Comparison of ENCODE assay signal across 34 cellular contexts in the genomic region with DNA sequence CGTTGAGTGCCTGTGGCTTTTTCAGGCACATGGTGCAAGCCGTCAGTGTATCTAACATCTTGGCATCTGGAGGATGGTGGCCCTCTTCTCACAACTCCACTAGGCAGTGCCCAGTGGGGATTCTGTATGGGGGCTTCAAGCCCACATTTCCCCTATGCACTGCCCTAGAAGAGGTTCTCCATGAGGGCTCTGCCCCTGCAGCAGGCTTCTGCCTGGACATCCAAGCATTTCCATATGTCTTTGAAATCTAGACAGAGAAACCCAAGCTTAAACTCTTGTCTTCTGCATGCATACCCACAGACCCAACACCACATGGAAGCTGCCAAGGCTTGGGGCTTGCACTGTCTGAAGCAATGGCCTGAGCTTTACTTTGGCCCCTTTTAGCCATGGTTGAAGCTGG.
"Had no signal": no experiment of that assay in that cellular context is flagged by ENCODE, and none has a peak within 500 bp of the region (broad histone marks: within the 10 kb centered on the region; RNA-seq: fewer than 3 reads in every experiment).

No MANE protein-coding gene starts in this region.

- H3K4me3 ChIP-seq: MG63 had no signal

- DNase-seq: Karpas-422, Kasumi-1, MG63, MM.1S, MV-4-11, NCI-H1048, NCI-H1092, NCI-H1092 treated with DMSO at 0.1 percent for 48 hours, NCI-H1105, NCI-H1105 treated with DMSO at 0.1 percent for 48 hours, NCI-H1417, NCI-H1417 treated with DMSO at 0.1 percent for 48 hours, NCI-H1436, NCI-H1436 treated with DMSO at 0.1 percent for 48 hours, NCI-H146, NCI-H1694, NCI-H1694 treated with DMSO at 0.1 percent for 48 hours, NCI-H187, NCI-H187 treated with DMSO at 0.1 percent for 48 hours, NCI-H1930, NCI-H2029, NCI-H2029 treated with DMSO at 0.1 percent for 48 hours, NCI-H2081, NCI-H2081 treated with DMSO at 0.1 percent for 48 hours, NCI-H2107, NCI-H2171, NCI-H2171 treated with DMSO at 0.1 percent for 48 hours, NCI-H2227 treated with DMSO at 0.1 percent for 48 hours, NCI-H226, NCI-H345, NCI-H446, NCI-H446 treated with DMSO at 0.1 percent for 48 hours, NCI-H510A, NCI-H510A treated with DMSO at 0.1 percent for 48 hours had no signal

- H3K27me3 ChIP-seq: MG63 had no signal

- H3K36me3 ChIP-seq: MG63 had no signal
